ENCODE assay signal across 22 cellular contexts in genomic region chr12:26031318-26031717, GRCh38.
A peak's percentile ranks its signal among the peaks of the same experiment; 100 is the strongest.
DNase-seq lines count a peak whose midpoint lies in the region; ATAC-seq, FAIRE-seq and TF ChIP-seq lines count a peak whose summit lies in the region.
"Had no signal": no experiment of that assay in that cellular context is flagged by ENCODE, and none has a peak within 500 bp of the region (broad histone marks: within the 10 kb centered on the region; RNA-seq: fewer than 3 reads in every experiment).

No MANE protein-coding gene starts in this region.

- POLR2A ChIA-PET in WTC11 (lab: Charles Lee), result no interaction called here

- no peak overlapping the region for H2AFZ ChIP-seq in osteoblast (ENCODE audit: low read length)
- H2AFZ ChIP-seq: GM23338 had no signal

- no peak for DNase-seq in H54 (ENCODE audit: insufficient read length, low spot score)
- DNase-seq in HTR-8/SVneo (ENCODE audit: insufficient read length, low spot score), result no peak
- no peak for DNase-seq in WTC11 (ENCODE audit: low spot score)
- no peak for DNase-seq in osteoblast (ENCODE audit: insufficient read length, low spot score, missing footprints)
- DNase-seq in DMS53 (lab: John Stamatoyannopoulos, UW), result no peak
- DNase-seq in HuH-7.5 (ENCODE audit: low spot score), result no peak
- no peak for DNase-seq in Ammon's horn (ENCODE audit: low spot score)
- DNase-seq: Calu3, Karpas-422, NCI-H1092 treated with DMSO at 0.1 percent for 48 hours, NCI-H1436, NCI-H187 treated with DMSO at 0.1 percent for 48 hours, NCI-H2171 treated with DMSO at 0.1 percent for 48 hours, NCI-H345, NCI-H510A treated with DMSO at 0.1 percent for 48 hours, T-helper 2 cell had no signal

- ATAC-seq in WTC11 (no peak), GM21717 (IDR thresholded peaks at IDR 0.05; ENCODE audit: unreplicated experiment) (no peak)
- ATAC-seq: A549, GM23338, HCT116, Right ventricle myocardium inferior had no signal

- H3K4me2 ChIP-seq in osteoblast (ENCODE audit: insufficient read depth, low read length), result no peak overlapping the region
- H3K4me2 ChIP-seq: A549, GM23338 had no signal

- H4K20me1 ChIP-seq in osteoblast (ENCODE audit: insufficient read depth, low read length), result peaks cover 4% of the 10 kb centered on the region

- no peak overlapping the region for H3K4me3 ChIP-seq in osteoblast (ENCODE audit: insufficient read depth, low read length)
- H3K4me3 ChIP-seq: A549, GM23338, SJSA1 had no signal

- H3K27ac Mint-ChIP-seq in WTC11, result 0 out of 2 replicates have a peak overlapping the region, but pooled peaks have one; percentile 78
- H3K27ac Mint-ChIP-seq: GM23338 had no signal

- H3K9me3 Mint-ChIP-seq in WTC11, result no peaks in the 10 kb centered on the region
- H3K9me3 Mint-ChIP-seq: GM23338 had no signal

- no peaks in the 10 kb centered on the region for H3K9me3 ChIP-seq in osteoblast (ENCODE audit: low read depth, low read length)
- H3K9me3 ChIP-seq: A549, SJSA1 had no signal

- peak overlapping the region; percentile 13 for H3K27ac ChIP-seq in osteoblast (ENCODE audit: low read depth, low read length)
- H3K27ac ChIP-seq: A549, SJSA1 had no signal

- no peak for TF ChIP-seq CTCF in WTC11 (IDR thresholded peaks at IDR 0.05)
- TF ChIP-seq CTCF in osteoblast (IDR thresholded peaks at IDR 0.05; ENCODE audit: extremely low read depth, low read depth, low read length), result no peak

- CTCF ChIA-PET in WTC11 (lab: Charles Lee), result no interaction called here

- peaks cover 27% of the 10 kb centered on the region for H3K4me1 Mint-ChIP-seq in WTC11

- peak; percentile 20 for FAIRE-seq in H54 (lab: Jason Lieb, UNC)
- FAIRE-seq in HTR-8/SVneo (lab: Jason Lieb, UNC), result peak; percentile 51
- FAIRE-seq: A549 had no signal

- H3K36me3 Mint-ChIP-seq in WTC11, result no peaks in the 10 kb centered on the region

- H3K4me1 ChIP-seq in osteoblast (ENCODE audit: insufficient read depth, low read length), result peaks cover 59% of the 10 kb centered on the region

- no peaks in the 10 kb centered on the region for H3K36me3 ChIP-seq in osteoblast (ENCODE audit: insufficient read depth, low read length)
- H3K36me3 ChIP-seq: SJSA1 had no signal

- peaks cover 86% of the 10 kb centered on the region for H3K79me2 ChIP-seq in osteoblast (ENCODE audit: insufficient read depth, low read length)

- TF ChIP-seq POLR2A in H54 (IDR thresholded peaks at IDR 0.05; ENCODE audit: low read depth, low read length), result no peak

- no peaks in the 10 kb centered on the region for H3K27me3 Mint-ChIP-seq in WTC11 (ENCODE audit: low read depth)

- H3K4me3 Mint-ChIP-seq in WTC11, result no peak overlapping the region
- H3K4me3 Mint-ChIP-seq: GM23338 had no signal

- no peaks in the 10 kb centered on the region for H3K27me3 ChIP-seq in osteoblast (ENCODE audit: insufficient read depth, low read length)
- H3K27me3 ChIP-seq: SJSA1 had no signal

TF ChIP-seq in WTC11, 78 proteins besides CTCF, POLR2A, EP300 and RAD21:
- TF ChIP-seq E2F5 (CRISPR knock-in tag; IDR thresholded peaks at IDR 0.05), result no peak
- no peak for TF ChIP-seq CREB1 (CRISPR knock-in tag; IDR thresholded peaks at IDR 0.05)
- TF ChIP-seq ZNF423 (CRISPR knock-in tag; IDR thresholded peaks at IDR 0.05), result no peak
- TF ChIP-seq SMAD4 (CRISPR knock-in tag; IDR thresholded peaks at IDR 0.05), result no peak
- TF ChIP-seq ESRRA (CRISPR knock-in tag; IDR thresholded peaks at IDR 0.05; ENCODE audit: borderline replicate concordance), result no peak
- TF ChIP-seq ELF4 (CRISPR knock-in tag; IDR thresholded peaks at IDR 0.05; ENCODE audit: low read depth), result no peak
- TF ChIP-seq ZNF219 (CRISPR knock-in tag; IDR thresholded peaks at IDR 0.05; ENCODE audit: borderline replicate concordance), result no peak
- no peak for TF ChIP-seq E2F1 (CRISPR knock-in tag; IDR thresholded peaks at IDR 0.05)
- no peak for TF ChIP-seq JUN (CRISPR knock-in tag; IDR thresholded peaks at IDR 0.05)
- TF ChIP-seq ZNF281 (CRISPR knock-in tag; IDR thresholded peaks at IDR 0.05), result no peak
- no peak for TF ChIP-seq ZNF425 (CRISPR knock-in tag; conservative IDR thresholded peaks at IDR 0.05)
